Comparison of ENCODE assay signal across 1 cellular context in the genomic region with DNA sequence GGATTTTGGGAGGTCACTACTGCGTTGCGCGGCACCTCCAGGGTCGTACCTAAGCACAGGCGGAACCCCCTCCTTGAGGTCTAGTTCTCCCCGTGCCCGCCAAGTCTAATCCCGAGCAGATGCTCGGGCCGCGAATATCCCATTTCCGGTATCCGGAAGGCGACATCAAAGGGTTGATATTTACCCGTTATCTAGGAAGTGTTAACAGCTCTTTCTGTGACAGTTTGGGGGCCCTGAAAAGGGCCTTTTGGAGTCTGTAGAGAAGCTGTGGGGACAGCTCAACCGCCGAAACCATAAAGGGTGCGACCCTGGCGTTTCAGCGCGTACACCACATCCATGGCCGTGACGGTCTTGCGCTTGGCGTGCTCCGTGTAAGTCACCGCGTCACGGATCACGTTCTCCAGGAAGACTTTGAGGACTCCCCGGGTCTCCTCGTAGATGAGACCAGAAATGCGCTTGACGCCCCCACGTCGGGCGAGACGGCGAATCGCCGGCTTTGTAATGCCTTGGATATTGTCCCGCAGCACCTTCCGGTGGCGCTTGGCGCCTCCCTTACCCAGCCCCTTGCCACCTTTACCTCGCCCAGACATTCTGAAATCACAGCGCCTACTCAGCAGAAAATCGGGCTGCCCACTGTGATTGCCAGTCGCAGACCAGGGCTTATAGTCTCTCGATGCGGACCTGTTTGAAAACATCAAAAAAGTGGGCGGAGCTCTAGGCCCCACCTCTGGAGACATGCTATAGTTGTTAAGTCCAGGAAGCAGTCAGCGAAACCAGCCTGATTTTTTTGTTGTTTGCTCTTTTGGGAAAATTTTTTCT.
A peak's percentile ranks its signal among the peaks of the same experiment; 100 is the strongest.
TF ChIP-seq lines count a peak whose summit lies in the region.

No MANE protein-coding gene starts in this region.

TF ChIP-seq in SK-N-SH, 30 proteins besides CTCF, POLR2A, EP300 and RAD21 (continued from another document):
- TF ChIP-seq GABPA (IDR thresholded peaks at IDR 0.05; ENCODE audit: low read depth) (peak; percentile 33), TEAD4 (IDR thresholded peaks at IDR 0.05; ENCODE audit: borderline replicate concordance, insufficient read depth) (no peak), NRF1 (IDR thresholded peaks at IDR 0.05; ENCODE audit: low read depth, low read length) (no peak), MAX (IDR thresholded peaks at IDR 0.05; ENCODE audit: low read depth) (peak; percentile 51; the same call in 1 of the 2 replicates), MEF2A (IDR thresholded peaks at IDR 0.05; ENCODE audit: borderline replicate concordance, low read depth) (peak; percentile 27; the same call in 1 of the 2 replicates), RFX5 (IDR thresholded peaks at IDR 0.05; ENCODE audit: low read length) (no peak), REST (IDR thresholded peaks at IDR 0.05; ENCODE audit: low read depth, low read length) (peak; percentile 80), CHD2 (IDR thresholded peaks at IDR 0.05; ENCODE audit: low read length, partially characterized antibody) (peak; percentile 93), ELF1 (IDR thresholded peaks at IDR 0.05) (peak; percentile 70), USF1 (IDR thresholded peaks at IDR 0.05; ENCODE audit: borderline replicate concordance, low read depth) (no peak), TAF1 (IDR thresholded peaks at IDR 0.05; ENCODE audit: borderline replicate concordance, low read depth, low read length) (peak; percentile 95), RCOR1 (IDR thresholded peaks at IDR 0.05; ENCODE audit: low read length) (peak; percentile 58), JUND (IDR thresholded peaks at IDR 0.05) (peak; percentile 45), YY1 (IDR thresholded peaks at IDR 0.05; ENCODE audit: low read depth) (no peak), EZH2phosphoT487 (IDR thresholded peaks at IDR 0.05; ENCODE audit: borderline replicate concordance, low read depth) (no peak), MXI1 (IDR thresholded peaks at IDR 0.05; ENCODE audit: low read depth, low read length) (no peak; the same call in 1 of the 2 replicates), NFIC (IDR thresholded peaks at IDR 0.05; ENCODE audit: borderline replicate concordance) (no peak; the same call in 1 of the 2 replicates), FOXJ3 (CRISPR knock-in tag; IDR thresholded peaks at IDR 0.05) (no peak)
- TF ChIP-seq, protein P1, sequence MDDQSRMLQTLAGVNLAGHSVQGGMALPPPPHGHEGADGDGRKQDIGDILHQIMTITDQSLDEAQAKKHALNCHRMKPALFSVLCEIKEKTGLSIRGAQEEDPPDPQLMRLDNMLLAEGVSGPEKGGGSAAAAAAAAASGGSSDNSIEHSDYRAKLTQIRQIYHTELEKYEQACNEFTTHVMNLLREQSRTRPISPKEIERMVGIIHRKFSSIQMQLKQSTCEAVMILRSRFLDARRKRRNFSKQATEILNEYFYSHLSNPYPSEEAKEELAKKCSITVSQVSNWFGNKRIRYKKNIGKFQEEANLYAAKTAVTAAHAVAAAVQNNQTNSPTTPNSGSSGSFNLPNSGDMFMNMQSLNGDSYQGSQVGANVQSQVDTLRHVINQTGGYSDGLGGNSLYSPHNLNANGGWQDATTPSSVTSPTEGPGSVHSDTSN (IDR thresholded peaks at IDR 0.05): no peak; the same call in 1 of the 2 replicates
- TF ChIP-seq, protein P2, sequence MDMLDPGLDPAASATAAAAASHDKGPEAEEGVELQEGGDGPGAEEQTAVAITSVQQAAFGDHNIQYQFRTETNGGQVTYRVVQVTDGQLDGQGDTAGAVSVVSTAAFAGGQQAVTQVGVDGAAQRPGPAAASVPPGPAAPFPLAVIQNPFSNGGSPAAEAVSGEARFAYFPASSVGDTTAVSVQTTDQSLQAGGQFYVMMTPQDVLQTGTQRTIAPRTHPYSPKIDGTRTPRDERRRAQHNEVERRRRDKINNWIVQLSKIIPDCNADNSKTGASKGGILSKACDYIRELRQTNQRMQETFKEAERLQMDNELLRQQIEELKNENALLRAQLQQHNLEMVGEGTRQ (IDR thresholded peaks at IDR 0.05; ENCODE audit: borderline replicate concordance, low read depth, low read length): no peak
